In genomic region chr7:115747174-115747573, GRCh38 we compare ENCODE assay signal across 14 cellular contexts.
DNase-seq lines count a peak whose midpoint lies in the region; FAIRE-seq and TF ChIP-seq lines count a peak whose summit lies in the region.
"Had no signal": no experiment of that assay in that cellular context is flagged by ENCODE, and none has a peak within 500 bp of the region (broad histone marks: within the 10 kb centered on the region; RNA-seq: fewer than 3 reads in every experiment).

No MANE protein-coding gene starts in this region.

- no peaks in the 10 kb centered on the region for H3K36me3 ChIP-seq in ACC112 (ENCODE audit: insufficient read depth, low read length)
- H3K36me3 ChIP-seq in OCI-LY7 (ENCODE audit: insufficient read depth, low read length): no peaks in the 10 kb centered on the region
- H3K36me3 ChIP-seq: thyroid gland had no signal

- no peaks in the 10 kb centered on the region for H4K20me1 ChIP-seq in OCI-LY7 (ENCODE audit: insufficient read depth, low read length)

- DNase-seq in H4 (ENCODE audit: low spot score) (peak; percentile 11), OCI-LY7 (ENCODE audit: low spot score) (no peak), iris pigment epithelial cell (ENCODE audit: low read depth) (peak; percentile 2), GM19239 (ENCODE audit: insufficient read length, low spot score) (no peak), foreskin melanocyte (no peak), retina (no peak)
- no peak for DNase-seq in activated CD4-positive, CD25-positive, alpha-beta regulatory T cell (lab: John Stamatoyannopoulos, UW)
- DNase-seq: DMS153; erythroblast; NCI-H2171; stimulated activated CD4-positive, alpha-beta T cell treated with anti-CD3 and anti-CD28 coated beads, Interleukin-12 subunit alpha, Interleukin-12 subunit beta, amount 100 ng/mL, for 4 hours; thyroid gland had no signal

- no peak overlapping the region for H3K4me3 ChIP-seq in ACC112 (ENCODE audit: low read depth, low read length)
- no peak overlapping the region for H3K4me3 ChIP-seq in OCI-LY7 (ENCODE audit: low read depth, low read length, poor library complexity, severe bottlenecking)
- H3K4me3 ChIP-seq: lung, thyroid gland had no signal

- intact Hi-C loops in OCI-LY7 (cut with micrococcal nuclease; ENCODE audit: unreplicated experiment): no loop called here

- BruUV-seq in OCI-LY7 (replicated peaks; lab: Mats Ljungman, UMichigan): no TSS peak

- no peak overlapping the region for H3K27ac ChIP-seq in ACC112 (ENCODE audit: low read depth, low read length)
- H3K27ac ChIP-seq in OCI-LY7 (ENCODE audit: low read depth, low read length, poor library complexity, severe bottlenecking): no peak overlapping the region
- H3K27ac ChIP-seq: thyroid gland had no signal

- no peaks in the 10 kb centered on the region for H3K9me3 ChIP-seq in OCI-LY7 (ENCODE audit: low read length)
- H3K9me3 ChIP-seq: thyroid gland had no signal

- no peaks in the 10 kb centered on the region for H3K9me2 ChIP-seq in OCI-LY7 (ENCODE audit: insufficient read depth, low read length)

- H3K4me1 ChIP-seq in ACC112 (ENCODE audit: control insufficient read depth, insufficient read depth, low read length, unreplicated experiment) (peaks cover 4% of the 10 kb centered on the region), OCI-LY7 (ENCODE audit: insufficient read depth, low read length, poor library complexity, severe bottlenecking) (no peaks in the 10 kb centered on the region)

- H2AFZ ChIP-seq in ACC112 (ENCODE audit: low read length, unreplicated experiment) (peak overlapping the region; percentile 40), OCI-LY7 (ENCODE audit: low read length) (peak overlapping the region; percentile 41; the same call in 1 of the 2 replicates)

- no peaks in the 10 kb centered on the region for H3K27me3 ChIP-seq in ACC112 (ENCODE audit: insufficient read depth, low read length)
- H3K27me3 ChIP-seq: thyroid gland had no signal

- no peak for FAIRE-seq in GM19239 (lab: Jason Lieb, UNC)

- POLR2A ChIA-PET in OCI-LY7 (lab: Charles Lee): no interaction called here

- TF ChIP-seq CTCF in OCI-LY7 (conservative IDR thresholded peaks at IDR 0.05; ENCODE audit: low read length): no peak

- H3K79me2 ChIP-seq in ACC112 (ENCODE audit: control insufficient read depth, insufficient read depth, low read length, unreplicated experiment) (no peaks in the 10 kb centered on the region), OCI-LY7 (ENCODE audit: insufficient read depth, low read depth, low read length) (no peaks in the 10 kb centered on the region)

- CTCF ChIA-PET in OCI-LY7 (lab: Charles Lee; ENCODE audit: unreplicated experiment): no interaction called here

- H3K4me2 ChIP-seq in OCI-LY7 (ENCODE audit: low read length): no peak overlapping the region

Comparison
In these comparisons a context has a peak if more than half of its experiments do, and no peak if none do; other contexts are left out.
1. DNase-seq: peak in H4 (single experiment) and iris pigment epithelial cell (single experiment); none in OCI-LY7 (single experiment), GM19239 (single experiment), foreskin melanocyte (single experiment), activated CD4-positive, CD25-positive, alpha-beta regulatory T cell (0 of 4) and retina (single experiment).